8 cellular contexts compared by ENCODE assay signal in genomic region chr19:1410136-1410786, GRCh38. TPM values are rescaled to one million over a fixed set of nuclear protein-coding genes. Genes with fewer than 3 reads are reported as not detected.
DNase-seq lines count a peak whose midpoint lies in the region; ATAC-seq and TF ChIP-seq lines count a peak whose summit lies in the region.

No MANE protein-coding gene starts in this region.

- peak overlapping the region; percentile 25 for H3K9ac ChIP-seq in iPS-20b (ENCODE audit: low read depth, low read length)

- H3K36me3 Mint-ChIP-seq in activated T-cell treated with anti-CD3 and anti-CD28 coated beads, Interleukin-2, amount 50 U/mL, for 24 hours (ENCODE audit: low read depth), result peaks cover 63% of the 10 kb centered on the region
- H3K36me3 Mint-ChIP-seq in activated T-cell treated with anti-CD3 and anti-CD28 coated beads, Interleukin-2, amount 50 U/mL, for 4 hours (ENCODE audit: insufficient read depth), result peaks cover 11% of the 10 kb centered on the region

- H3K9me3 ChIP-seq in iPS-20b (ENCODE audit: insufficient read depth, low read depth, low read length), result no peaks in the 10 kb centered on the region
- no peaks in the 10 kb centered on the region for H3K9me3 ChIP-seq in testis

- TF ChIP-seq CTCF in testis (IDR thresholded peaks at IDR 0.05), result no peak
- TF ChIP-seq CTCF in lower leg skin (IDR thresholded peaks at IDR 0.05), result no peak

- no peak for DNase-seq in activated T-cell treated with anti-CD3 and anti-CD28 coated beads, Interleukin-2, amount 50 U/mL, for 24 hours
- no peak for DNase-seq in activated T-cell treated with anti-CD3 and anti-CD28 coated beads, Interleukin-2, amount 50 U/mL, for 1 hour
- DNase-seq in activated T-cell treated with anti-CD3 and anti-CD28 coated beads, Interleukin-2, amount 50 U/mL, for 4 hours, result no peak
- DNase-seq in testis (no peak), lower leg skin (ENCODE audit: low spot score in 2 of 2) (no peak), NOMO-1 treated with dmso at 0.1 percent for 144 hours (lab: John Stamatoyannopoulos, UW; ENCODE audit: unreplicated experiment) (no peak)

- H3K27ac Mint-ChIP-seq in activated T-cell treated with anti-CD3 and anti-CD28 coated beads, Interleukin-2, amount 50 U/mL, for 24 hours, result peak overlapping the region; percentile 97

- H3K4me1 Mint-ChIP-seq in activated T-cell treated with anti-CD3 and anti-CD28 coated beads, Interleukin-2, amount 50 U/mL, for 24 hours (ENCODE audit: low read depth), result peaks cover 65% of the 10 kb centered on the region
- H3K4me1 Mint-ChIP-seq in activated T-cell treated with anti-CD3 and anti-CD28 coated beads, Interleukin-2, amount 50 U/mL, for 4 hours (ENCODE audit: low read depth), result peaks cover 63% of the 10 kb centered on the region

- peaks cover 8% of the 10 kb centered on the region for H3K4me1 ChIP-seq in iPS-20b (ENCODE audit: insufficient read depth, low read length)
- H3K4me1 ChIP-seq in testis, result peaks cover 62% of the 10 kb centered on the region

- H3K27me3 Mint-ChIP-seq in activated T-cell treated with anti-CD3 and anti-CD28 coated beads, Interleukin-2, amount 50 U/mL, for 24 hours, result no peaks in the 10 kb centered on the region
- no peaks in the 10 kb centered on the region for H3K27me3 Mint-ChIP-seq in activated T-cell treated with anti-CD3 and anti-CD28 coated beads, Interleukin-2, amount 50 U/mL, for 4 hours (ENCODE audit: low read depth)

- no peak for TF ChIP-seq POLR2A in testis (IDR thresholded peaks at IDR 0.05)
- TF ChIP-seq POLR2A in lower leg skin (IDR thresholded peaks at IDR 0.05), result no peak

- H3K27ac ChIP-seq in iPS-20b (ENCODE audit: low read length), result no peak overlapping the region
- H3K27ac ChIP-seq in testis, result peak overlapping the region; percentile 19 to 50

- H3K9me3 Mint-ChIP-seq in activated T-cell treated with anti-CD3 and anti-CD28 coated beads, Interleukin-2, amount 50 U/mL, for 24 hours, result no peaks in the 10 kb centered on the region
- no peaks in the 10 kb centered on the region for H3K9me3 Mint-ChIP-seq in activated T-cell treated with anti-CD3 and anti-CD28 coated beads, Interleukin-2, amount 50 U/mL, for 4 hours

- H3K4me3 Mint-ChIP-seq in activated T-cell treated with anti-CD3 and anti-CD28 coated beads, Interleukin-2, amount 50 U/mL, for 24 hours, result peak overlapping the region; percentile 96
- peak overlapping the region; percentile 96 for H3K4me3 Mint-ChIP-seq in activated T-cell treated with anti-CD3 and anti-CD28 coated beads, Interleukin-2, amount 50 U/mL, for 4 hours

- H3K36me3 ChIP-seq in iPS-20b (ENCODE audit: insufficient read depth, low read depth, low read length) (peaks cover 35% of the 10 kb centered on the region), testis (ENCODE audit: low read depth, missing control alignments) (no peaks in the 10 kb centered on the region)

- H3K4me3 ChIP-seq in iPS-20b (ENCODE audit: low read length), result peak overlapping the region; percentile 13; the same call in 1 of the 2 replicates
- no peak overlapping the region for H3K4me3 ChIP-seq in testis
- H3K4me3 ChIP-seq in lower leg skin (ENCODE audit: low read depth, poor library complexity, severe bottlenecking), result no peak overlapping the region

- no peak for ATAC-seq in activated T-cell treated with anti-CD3 and anti-CD28 coated beads, Interleukin-2, amount 50 U/mL, for 4 hours
- ATAC-seq in GM19455 (IDR thresholded peaks at IDR 0.05; ENCODE audit: unreplicated experiment), result no peak

- WGBS in testis, 2 donors, result 70 to 71% methylated on average over 21 to 23 of the region's 23 CpGs
- WGBS in lower leg skin, 2 donors, result 69 to 76% methylated on average over 19 to 22 of the region's 23 CpGs

- intact Hi-C loops in testis (cut with DNase I; ENCODE audit: low total_unique reads) (no loop called here), lower leg skin (cut with DNase I; ENCODE audit: low total_unique reads) (no loop called here)

- no peaks in the 10 kb centered on the region for H3K27me3 ChIP-seq in iPS-20b (ENCODE audit: insufficient read depth, low read length)
- H3K27me3 ChIP-seq in testis, result no peaks in the 10 kb centered on the region

RNA-seq across cellular contexts. Expression of gene DAZAP1, which starts 2.9 kb away (rescaled TPM):
- total RNA-seq in activated T-cell treated with anti-CD3 and anti-CD28 coated beads, Interleukin-2, amount 50 U/mL, for 4 hours, result 100 to 1,000 TPM; 296 to 322 (median 303) TPM
- total RNA-seq in testis (10 to 100 TPM; 97.9 to 99.6 TPM), lower leg skin (10 to 100 TPM; 28.6 to 60.5 (median 48.2) TPM)
- 215 TPM for polyA plus RNA-seq in testis (ENCODE audit: insufficient read depth, low read depth, low replicate concordance)

RNA-seq across cellular contexts. Expression of gene GAMT, which starts 8.9 kb away (rescaled TPM):
- 10 to 100 TPM; 16.0 to 25.9 (median 23.1) TPM for total RNA-seq in activated T-cell treated with anti-CD3 and anti-CD28 coated beads, Interleukin-2, amount 50 U/mL, for 4 hours
- 100 to 1,000 TPM; 144 to 191 TPM for total RNA-seq in testis
- 92.2 TPM for polyA plus RNA-seq in testis (ENCODE audit: insufficient read depth, low read depth, low replicate concordance)
- 10 to 100 TPM; 33.8 to 72.0 (median 46.0) TPM for total RNA-seq in lower leg skin

RNA-seq across cellular contexts. Expression of gene NDUFS7, which starts 26.6 kb away (rescaled TPM):
- 100 to 1,000 TPM; 124 to 142 (median 137) TPM for total RNA-seq in activated T-cell treated with anti-CD3 and anti-CD28 coated beads, Interleukin-2, amount 50 U/mL, for 4 hours
- 100 to 1,000 TPM; 170 to 176 TPM for total RNA-seq in testis
- 172 TPM for polyA plus RNA-seq in testis (ENCODE audit: insufficient read depth, low read depth, low replicate concordance)
- 100 to 1,000 TPM; 108 to 217 (median 128) TPM for total RNA-seq in lower leg skin

RNA-seq across cellular contexts. Expression of gene RPS15, which starts 27.9 kb away (rescaled TPM):
- 1,000 to 10,000 TPM; 2,317 to 2,484 (median 2,379) TPM for total RNA-seq in activated T-cell treated with anti-CD3 and anti-CD28 coated beads, Interleukin-2, amount 50 U/mL, for 4 hours
- 1,000 to 10,000 TPM; 1,248 to 1,750 TPM for total RNA-seq in testis
- polyA plus RNA-seq in testis (ENCODE audit: insufficient read depth, low read depth, low replicate concordance), result 768 TPM
- total RNA-seq in lower leg skin, result 1,000 to 10,000 TPM; 2,226 to 7,190 (median 4,396) TPM

RNA-seq across cellular contexts. Expression of gene APC2, which starts 39.7 kb away (rescaled TPM):
- under 1 TPM; 0.13 to 0.45 (median 0.16) TPM for total RNA-seq in activated T-cell treated with anti-CD3 and anti-CD28 coated beads, Interleukin-2, amount 50 U/mL, for 4 hours
- total RNA-seq in testis (1 to 10 TPM; 4.6 to 5.9 TPM), lower leg skin (1 to 10 TPM in 1 of 4 donors, under 1 TPM in 2, not detected in 1; 0.11 to 1.1 (median 0.23) TPM)
- polyA plus RNA-seq in testis (ENCODE audit: insufficient read depth, low read depth, low replicate concordance), result 2.8 TPM
